In genomic region chr3:2099779-2100191, GRCh38 we compare ENCODE assay signal across 11 cellular contexts. TPM values are rescaled to one million over a fixed set of nuclear protein-coding genes. Genes with fewer than 3 reads are reported as not detected.
DNase-seq lines count a peak whose midpoint lies in the region; ATAC-seq and TF ChIP-seq lines count a peak whose summit lies in the region.
"Had no signal": no experiment of that assay in that cellular context is flagged by ENCODE, and none has a peak within 500 bp of the region (broad histone marks: within the 10 kb centered on the region; RNA-seq: fewer than 3 reads in every experiment).

No MANE protein-coding gene starts in this region.

- peak overlapping the region; percentile 83 for H3K27ac Mint-ChIP-seq in progenitor cell of endocrine pancreas
- H3K27ac Mint-ChIP-seq: activated CD4-positive, alpha-beta memory T cell treated with anti-CD3 and anti-CD28 coated beads, Interleukin-2, amount 10 ng/mL, durations not matched to agents 7 days and 5 days had no signal

- no peaks in the 10 kb centered on the region for H3K36me3 Mint-ChIP-seq in progenitor cell of endocrine pancreas (ENCODE audit: insufficient read depth)

- H3K9me3 ChIP-seq in NT2/D1 (ENCODE audit: insufficient read depth, low read length) (peaks cover 5% of the 10 kb centered on the region; the same call in 1 of the 2 replicates), iPS-15b (ENCODE audit: control insufficient read depth, insufficient read depth, low read length) (no peaks in the 10 kb centered on the region)

- in situ Hi-C loops in G401 (cut with HindIII; ENCODE audit: low sequenced_read_pairs): no loop called here

- H3K4me1 ChIP-seq in NT2/D1 (ENCODE audit: insufficient read depth, insufficient read length): no peaks in the 10 kb centered on the region
- H3K4me1 ChIP-seq in iPS-15b (ENCODE audit: control insufficient read depth, insufficient read depth, low read length): peaks cover 4% of the 10 kb centered on the region

- DNase-seq in G401 (ENCODE audit: low spot score): peak; percentile 69
- no peak for DNase-seq in NT2/D1 (ENCODE audit: low read depth, low spot score)
- no peak for DNase-seq in progenitor cell of endocrine pancreas (ENCODE audit: low spot score, unreplicated experiment)
- DNase-seq in MV-4-11 (lab: John Stamatoyannopoulos, UW): no peak
- no peak for DNase-seq in stimulated activated CD8-positive, alpha-beta memory T cell treated with anti-CD3 and anti-CD28 coated beads, Interleukin-4, amount 100 ng/mL, for 48 hours
- no peak for DNase-seq in HPDE6-E6E7 (ENCODE audit: extremely low spot score)
- DNase-seq: activated CD4-positive, alpha-beta memory T cell treated with anti-CD3 and anti-CD28 coated beads, Interleukin-2, amount 10 ng/mL, durations not matched to agents 7 days and 5 days; KG1 had no signal

- H3K36me3 ChIP-seq in NT2/D1 (ENCODE audit: insufficient read depth, insufficient read length, low read length) (no peaks in the 10 kb centered on the region), iPS-15b (ENCODE audit: control insufficient read depth, insufficient read depth, low read length) (no peaks in the 10 kb centered on the region)

- peaks cover 57% of the 10 kb centered on the region for H3K27me3 ChIP-seq in NT2/D1 (ENCODE audit: insufficient read depth, insufficient read length)
- peaks cover 69% of the 10 kb centered on the region for H3K27me3 ChIP-seq in iPS-15b (ENCODE audit: control insufficient read depth, insufficient read depth, low read length)

- no peaks in the 10 kb centered on the region for H3K9me3 Mint-ChIP-seq in progenitor cell of endocrine pancreas (ENCODE audit: low read depth)
- H3K9me3 Mint-ChIP-seq: activated CD4-positive, alpha-beta memory T cell treated with anti-CD3 and anti-CD28 coated beads, Interleukin-2, amount 10 ng/mL, durations not matched to agents 7 days and 5 days had no signal

- peaks cover 20% of the 10 kb centered on the region for H3K4me1 Mint-ChIP-seq in progenitor cell of endocrine pancreas (ENCODE audit: low read depth)
- H3K4me1 Mint-ChIP-seq: central memory CD8-positive, alpha-beta T cell had no signal

- TF ChIP-seq CTCF in progenitor cell of endocrine pancreas (IDR thresholded peaks at IDR 0.05; ENCODE audit: unreplicated experiment): no peak

- no peak for ATAC-seq in HG02970 (IDR thresholded peaks at IDR 0.05; ENCODE audit: low FRiP score, unreplicated experiment)

- H3K4me3 ChIP-seq in NT2/D1 (ENCODE audit: insufficient read length, low read depth) (peak overlapping the region; percentile 57), iPS-15b (ENCODE audit: low read depth, low read length) (peak overlapping the region; percentile 59)

- H3K9ac ChIP-seq in NT2/D1 (ENCODE audit: insufficient read length, low read depth) (peak overlapping the region; percentile 58), iPS-15b (ENCODE audit: low read depth, low read length) (no peak overlapping the region)

- peak overlapping the region; percentile 88 for H3K4me3 Mint-ChIP-seq in progenitor cell of endocrine pancreas (ENCODE audit: low read depth)
- H3K4me3 Mint-ChIP-seq: activated CD4-positive, alpha-beta memory T cell treated with anti-CD3 and anti-CD28 coated beads, Interleukin-2, amount 10 ng/mL, durations not matched to agents 7 days and 5 days; central memory CD8-positive, alpha-beta T cell had no signal

- H3K27me3 Mint-ChIP-seq in progenitor cell of endocrine pancreas: peaks cover 49% of the 10 kb centered on the region

RNA-seq across cellular contexts. Expression of gene CNTN4, which starts 1.1 kb away (rescaled TPM):
- not detected in 2 replicates for total RNA-seq in G401 (2014; rRNA removed; shearing (Covaris generic))
- 16.1 and 23.5 TPM in 2 replicates for total RNA-seq in progenitor cell of endocrine pancreas
- total RNA-seq: activated CD4-positive, alpha-beta memory T cell treated with anti-CD3 and anti-CD28 coated beads, Interleukin-2, amount 10 ng/mL, durations not matched to agents 7 days and 5 days had no signal

Comparison
In these comparisons a context has a peak if more than half of its experiments do, and no peak if none do; other contexts are left out.
1. RNA of gene CNTN4, which starts 1.1 kb away (total RNA-seq): 16.1 to 23.5 TPM in progenitor cell of endocrine pancreas; not detected in G401; every median in the first group is over 10 times any median in the second.